Comparison of ENCODE assay signal across 30 cellular contexts in the genomic region with DNA sequence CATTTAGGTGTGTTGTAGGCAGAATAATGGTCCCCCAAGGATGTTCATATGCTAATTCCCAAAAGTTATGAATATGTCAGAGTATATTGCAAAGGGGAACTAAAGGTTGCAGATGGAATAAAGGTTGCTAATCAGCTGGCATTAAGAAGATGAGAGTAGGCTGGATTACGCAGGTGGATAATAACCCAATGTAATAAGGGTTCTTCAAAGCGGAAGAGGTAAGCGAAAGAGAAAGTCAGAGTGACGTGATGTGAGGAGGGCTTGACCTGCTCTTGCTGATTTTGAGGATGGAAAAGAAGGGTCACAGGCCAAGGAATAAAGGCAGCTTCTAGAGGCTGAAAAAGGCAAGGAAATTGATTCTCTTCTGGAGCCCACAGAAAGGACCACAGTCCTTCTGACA.
"Had no signal": no experiment of that assay in that cellular context is flagged by ENCODE, and none has a peak within 500 bp of the region (broad histone marks: within the 10 kb centered on the region; RNA-seq: fewer than 3 reads in every experiment).

No MANE protein-coding gene starts in this region.

- H3K27me3 ChIP-seq: left lung, neural progenitor cell, neutrophil, right atrium auricular region, right lobe of liver, stomach, testis, thyroid gland, transverse colon, upper lobe of left lung, vagina had no signal

- H3K36me3 ChIP-seq: left lung, lower lobe of right lung, neural progenitor cell, right atrium auricular region, right lobe of liver, stomach, thyroid gland, transverse colon, upper lobe of left lung, vagina had no signal

- H3K9me3 ChIP-seq: left lung, lower lobe of right lung, neutrophil, right atrium auricular region, right lobe of liver, stomach, testis, thyroid gland, transverse colon, upper lobe of left lung, vagina had no signal

- DNase-seq: hypothalamus; immature natural killer cell; kidney; left colon; left lung; lower lobe of right lung; mesendoderm; naive B cell; natural killer cell; nephron progenitor cell; occipital lobe; psoas muscle; right lobe of liver; stimulated activated CD4-positive, alpha-beta T cell treated with anti-CD3 and anti-CD28 coated beads, Interleukin-12 subunit alpha, Interleukin-12 subunit beta, amount 100 ng/mL, for 4 hours; stimulated activated CD4-positive, alpha-beta T cell treated with anti-CD3 and anti-CD28 coated beads, Interleukin-15, amount 100 ng/mL, for 24 hours; stimulated activated CD4-positive, alpha-beta T cell treated with anti-CD3 and anti-CD28 coated beads, Interleukin-2, amount 100 ng/mL, for 24 hours; stimulated activated CD4-positive, alpha-beta T cell treated with anti-CD3 and anti-CD28 coated beads, Interleukin-4, amount 100 ng/mL, for 1 hour; stimulated activated naive B cell treated with anti-CD40 and anti-IgM and Interleukin-4, amounts not matched to agents 10 μg/mL and 1 μg/mL and 100 μg/mL, for 72 hours; stimulated activated naive CD8-positive, alpha-beta T cell treated with anti-CD3 and anti-CD28 coated beads, Interleukin-15, Interleukin-2, amounts not matched to agents 100 U/mL and 50 U/mL, for 24 hours; stomach; testis; thyroid gland; transverse colon; upper lobe of left lung had no signal

- H2AFZ ChIP-seq: neural progenitor cell, parathyroid adenoma had no signal

- H3K4me2 ChIP-seq: neural progenitor cell had no signal

- H3K4me3 ChIP-seq: left lung, lower lobe of right lung, neural progenitor cell, psoas muscle, right atrium auricular region, right lobe of liver, stomach, testis, thyroid gland, transverse colon, upper lobe of left lung, vagina had no signal

- H3K9ac ChIP-seq: neural progenitor cell, parathyroid adenoma had no signal

- H3K79me2 ChIP-seq: parathyroid adenoma had no signal

- FAIRE-seq: islet of Langerhans, kidney had no signal

- ATAC-seq: left colon; left lung; lower lobe of right lung; natural killer cell; psoas muscle; right lobe of liver; stimulated activated naive B cell treated with anti-CD40 and anti-IgM and Interleukin-4, amounts not matched to agents 10 μg/mL and 1 μg/mL and 100 μg/mL, for 72 hours; stimulated activated naive CD8-positive, alpha-beta T cell treated with anti-CD3 and anti-CD28 coated beads, Interleukin-15, Interleukin-2, amounts not matched to agents 100 U/mL and 50 U/mL, for 24 hours had no signal

- H3K4me1 ChIP-seq: left lung, lower lobe of right lung, neural progenitor cell, parathyroid adenoma, right atrium auricular region, right lobe of liver, stomach, testis, thyroid gland, transverse colon, upper lobe of left lung, vagina had no signal

- H3K27ac ChIP-seq: left lung, lower lobe of right lung, neural progenitor cell, neutrophil, parathyroid adenoma, psoas muscle, right atrium auricular region, right lobe of liver, stomach, testis, thyroid gland, transverse colon, upper lobe of left lung, vagina had no signal
